ENCODE assay signal across 24 cellular contexts in genomic region chr10:60192986-60193385, GRCh38.
"Had no signal": no experiment of that assay in that cellular context is flagged by ENCODE, and none has a peak within 500 bp of the region (broad histone marks: within the 10 kb centered on the region; RNA-seq: fewer than 3 reads in every experiment).

No MANE protein-coding gene starts in this region.

- H3K27me3 ChIP-seq: brain microvascular endothelial cell, cardiac muscle cell, Peyer's patch, SJCRH30 had no signal

- H3K4me3 ChIP-seq: cardiac muscle cell, Peyer's patch, SJCRH30 had no signal

- H3K9me3 ChIP-seq: Peyer's patch, SJCRH30 had no signal

- H3K36me3 ChIP-seq: Peyer's patch, SJCRH30 had no signal

- H3K27ac ChIP-seq: brain microvascular endothelial cell, cardiac muscle cell, Peyer's patch, RWPE1, SJCRH30, VCaP had no signal

- DNase-seq: activated CD4-positive, alpha-beta memory T cell treated with anti-CD3 and anti-CD28 coated beads, Interleukin-2, amount 10 ng/mL, durations not matched to agents 7 days and 5 days; activated CD4-positive, alpha-beta T cell treated with anti-CD3 and anti-CD28 coated beads, Interleukin-2, amount 50 U/mL, for 1 hour; activated CD4-positive, CD25-positive, alpha-beta regulatory T cell; activated gamma-delta T cell; activated naive CD4-positive, alpha-beta T cell treated with anti-CD3 and anti-CD28 coated beads, Interleukin-2, amount 10 ng/mL, durations not matched to agents 7 days and 5 days; activated naive CD8-positive, alpha-beta T cell treated with anti-CD3 and anti-CD28 coated beads for 36 hours; activated T-cell treated with anti-CD3 and anti-CD28 coated beads for 4 hours; activated T-cell treated with anti-CD3 and anti-CD28 coated beads, Interleukin-2, amount 50 U/mL, for 48 hours; brain microvascular endothelial cell; cerebellar nuclear complex; KG1; NCI-H1092 treated with DMSO at 0.1 percent for 48 hours; NCI-H1417 treated with DMSO at 0.1 percent for 48 hours; NCI-H1694; NCI-H2029; NCI-H526 treated with DMSO at 0.1 percent for 48 hours; Peyer's patch; Right ventricle myocardium superior; SJCRH30; T-cell; T-helper 2 cell had no signal
